ENCODE assay signal across 20 cellular contexts in the genomic region with DNA sequence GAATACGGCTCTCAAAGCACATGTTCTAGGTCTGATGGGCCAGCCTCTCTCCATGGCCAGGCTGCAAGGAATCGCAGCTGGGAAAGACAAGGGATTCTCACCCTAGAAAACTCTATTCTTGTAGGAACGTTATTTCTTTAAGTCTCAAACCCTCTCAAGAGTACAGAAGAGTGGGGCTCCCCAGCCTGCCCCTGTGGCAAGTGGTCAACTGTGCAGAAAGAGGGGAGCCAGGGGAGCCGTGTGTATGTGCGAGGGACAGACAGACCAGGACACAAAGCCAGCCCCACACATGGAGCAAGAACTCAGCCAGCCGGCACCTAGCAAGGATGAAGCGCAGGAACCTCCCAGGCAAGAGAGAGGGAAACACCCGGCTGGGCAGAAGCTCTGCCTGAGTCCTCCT.
"Had no signal": no experiment of that assay in that cellular context is flagged by ENCODE, and none has a peak within 500 bp of the region (broad histone marks: within the 10 kb centered on the region; RNA-seq: fewer than 3 reads in every experiment).

No MANE protein-coding gene starts in this region.

- H3K27ac ChIP-seq: parathyroid adenoma, right lobe of liver, suprapubic skin had no signal

- H3K27ac Mint-ChIP-seq: immature natural killer cell; memory B cell; nephron; progenitor cell of endocrine pancreas; stimulated activated naive CD8-positive, alpha-beta T cell treated with anti-CD3 and anti-CD28 coated beads, Interleukin-15, Interleukin-2, amounts not matched to agents 100 ng/mL and 50 ng/mL, for 24 hours had no signal

- H3K9me3 Mint-ChIP-seq: immature natural killer cell; memory B cell; nephron; stimulated activated naive B cell treated with anti-CD40 and anti-IgM and Interleukin-4, amounts not matched to agents 10 μg/mL and 1 μg/mL and 100 μg/mL, for 72 hours; stimulated activated naive CD8-positive, alpha-beta T cell treated with anti-CD3 and anti-CD28 coated beads, Interleukin-15, Interleukin-2, amounts not matched to agents 100 ng/mL and 50 ng/mL, for 24 hours had no signal

- H3K4me3 Mint-ChIP-seq: immature natural killer cell; memory B cell; nephron; stimulated activated naive B cell treated with anti-CD40 and anti-IgM and Interleukin-4, amounts not matched to agents 10 μg/mL and 1 μg/mL and 100 μg/mL, for 72 hours; stimulated activated naive CD8-positive, alpha-beta T cell treated with anti-CD3 and anti-CD28 coated beads, Interleukin-15, Interleukin-2, amounts not matched to agents 100 ng/mL and 50 ng/mL, for 24 hours had no signal

- H3K9me3 ChIP-seq: right lobe of liver, suprapubic skin, thyroid gland had no signal

- H3K4me1 ChIP-seq: parathyroid adenoma had no signal

- H3K4me1 Mint-ChIP-seq: memory B cell; stimulated activated naive B cell treated with anti-CD40 and anti-IgM and Interleukin-4, amounts not matched to agents 10 μg/mL and 1 μg/mL and 100 μg/mL, for 72 hours had no signal

- DNase-seq: dorsolateral prefrontal cortex; effector CD4-positive, alpha-beta T cell; immature natural killer cell; kidney glomerular epithelial cell; left colon; occipital lobe; right lobe of liver; small intestine; stimulated activated CD4-positive, alpha-beta T cell treated with anti-CD3 and anti-CD28 coated beads, Interleukin-15, amount 100 ng/mL, for 24 hours; stimulated activated CD4-positive, alpha-beta T cell treated with anti-CD3 and anti-CD28 coated beads, Interleukin-2, amount 100 ng/mL, for 48 hours; stimulated activated naive B cell treated with anti-CD40 and anti-IgM and Interleukin-4, amounts not matched to agents 10 μg/mL and 1 μg/mL and 100 μg/mL, for 72 hours; thyroid gland; trophoblast cell had no signal

- H3K36me3 Mint-ChIP-seq: memory B cell; stimulated activated naive B cell treated with anti-CD40 and anti-IgM and Interleukin-4, amounts not matched to agents 10 μg/mL and 1 μg/mL and 100 μg/mL, for 72 hours had no signal

- ATAC-seq: stimulated activated naive B cell treated with anti-CD40 and anti-IgM and Interleukin-4, amounts not matched to agents 10 μg/mL and 1 μg/mL and 100 μg/mL, for 72 hours had no signal

- H3K27me3 ChIP-seq: dorsolateral prefrontal cortex, right lobe of liver, suprapubic skin, thyroid gland had no signal

- H3K4me3 ChIP-seq: dorsolateral prefrontal cortex, lung, right lobe of liver, suprapubic skin, thyroid gland had no signal

- H3K27me3 Mint-ChIP-seq: stimulated activated naive B cell treated with anti-CD40 and anti-IgM and Interleukin-4, amounts not matched to agents 10 μg/mL and 1 μg/mL and 100 μg/mL, for 72 hours; stimulated activated naive CD8-positive, alpha-beta T cell treated with anti-CD3 and anti-CD28 coated beads, Interleukin-15, Interleukin-2, amounts not matched to agents 100 ng/mL and 50 ng/mL, for 24 hours had no signal
